Comparison of ENCODE assay signal across 9 cellular contexts in genomic region chr17:82296511-82297279, GRCh38. TPM values are rescaled to one million over a fixed set of nuclear protein-coding genes. Genes with fewer than 3 reads are reported as not detected.
A peak's percentile ranks its signal among the peaks of the same experiment; 100 is the strongest.
DNase-seq lines count a peak whose midpoint lies in the region; FAIRE-seq and TF ChIP-seq lines count a peak whose summit lies in the region.
"Had no signal": no experiment of that assay in that cellular context is flagged by ENCODE, and none has a peak within 500 bp of the region (broad histone marks: within the 10 kb centered on the region; RNA-seq: fewer than 3 reads in every experiment).

No MANE protein-coding gene starts in this region.

- TF ChIP-seq POLR2A in adrenal gland (IDR thresholded peaks at IDR 0.05), result no peak

- H3K4me3 ChIP-seq in HFF-Myc (replicated peaks; ENCODE audit: low read depth, low read length) (peak overlapping the region; percentile 41), adrenal gland (peak overlapping the region in 1 of 4 donors; percentile 44)

- peaks cover 24% of the 10 kb centered on the region for H3K27me3 Mint-ChIP-seq in mesothelial cell of epicardium (ENCODE audit: low read depth)

- no peaks in the 10 kb centered on the region for H3K36me3 ChIP-seq in adrenal gland (replicated peaks in 1 of 2)

- intact Hi-C loops in adrenal gland (cut with DNase I), result loop anchor here in 1 of 2 donors (10.0 kb wide), 1 partner anchor 272 kb away; the partner anchor contains the start of genes CENPX and LRRC45

- H3K36me3 Mint-ChIP-seq in mesothelial cell of epicardium, result no peaks in the 10 kb centered on the region

- no peaks in the 10 kb centered on the region for H3K9me3 Mint-ChIP-seq in mesothelial cell of epicardium

- TF ChIP-seq CTCF in 22Rv1 (IDR thresholded peaks at IDR 0.05) (no peak), HFF-Myc (IDR thresholded peaks at IDR 0.05; ENCODE audit: low read depth, low read length, missing control alignments) (no peak), adrenal gland (IDR thresholded peaks at IDR 0.05) (no peak), mesothelial cell of epicardium (IDR thresholded peaks at IDR 0.05; ENCODE audit: unreplicated experiment) (no peak)

- H3K4me1 Mint-ChIP-seq in mesothelial cell of epicardium, result peaks cover 39% of the 10 kb centered on the region

- DNase-seq in HFF-Myc (ENCODE audit: extremely low read depth, low read depth) (no peak), adrenal gland (no peak), mesothelial cell of epicardium (ENCODE audit: low spot score in 2 of 2, unreplicated experiment in 2 of 2) (no peak), NCI-H1092 treated with DMSO at 0.1 percent for 48 hours (lab: John Stamatoyannopoulos, UW) (no peak), NCI-H1105 treated with DMSO at 0.1 percent for 48 hours (lab: John Stamatoyannopoulos, UW) (no peak), urothelium cell line (ENCODE audit: low spot score) (no peak), T-helper 9 cell (no peak)

- H3K27me3 ChIP-seq in adrenal gland, result no peaks in the 10 kb centered on the region

- H3K4me3 Mint-ChIP-seq in mesothelial cell of epicardium, result no peak overlapping the region

- H3K4me1 ChIP-seq in adrenal gland (replicated peaks in 1 of 2), result peaks cover 0 to 42% of the 10 kb centered on the region in 2 donors

- H3K27ac Mint-ChIP-seq in mesothelial cell of epicardium, result peak overlapping the region; percentile 25

- H3K9me3 ChIP-seq in adrenal gland (replicated peaks in 1 of 3), result no peaks in the 10 kb centered on the region

- no peak for FAIRE-seq in urothelium cell line (lab: Jason Lieb, UNC)

- H3K27ac ChIP-seq in 22Rv1, result peak overlapping the region; percentile 97
- H3K27ac ChIP-seq in adrenal gland, result peak overlapping the region; percentile 58 to 97 (median 79)

- WGBS in adrenal gland, 4 donors, result 50 to 62% (median 53%) methylated on average over 7 of the region's 7 CpGs

RNA-seq across cellular contexts. Expression of gene CD7, which starts 20.7 kb away (rescaled TPM):
- total RNA-seq in adrenal gland, result 1 to 10 TPM in 6 of 8 donors, under 1 TPM in 1, not detected in 1; 0.83 to 4.1 (median 1.8) TPM
- 1 to 10 TPM in 2 of 3 donors, not detected in 1; 1.1 to 4.2 TPM for polyA plus RNA-seq in adrenal gland
- 0.83 to 1.4 TPM (median 1.2 TPM) in 3 replicates for total RNA-seq in mesothelial cell of epicardium
- total RNA-seq: occipital lobe had no signal

RNA-seq across cellular contexts. Expression of gene CSNK1D, which starts 23.2 kb away (rescaled TPM):
- 100 to 1,000 TPM in 4 of 8 donors, 10 to 100 TPM in 4; 49.8 to 185 (median 97.4) TPM for total RNA-seq in adrenal gland
- polyA plus RNA-seq in adrenal gland, result 100 to 1,000 TPM; 126 to 171 (median 153) TPM
- 202 to 212 TPM (median 204 TPM) in 3 replicates for total RNA-seq in mesothelial cell of epicardium

RNA-seq across cellular contexts. Expression of gene SECTM1, which starts 36.9 kb away (rescaled TPM):
- total RNA-seq in adrenal gland (10 to 100 TPM in 5 of 8 donors, 1 to 10 TPM in 3; 3.4 to 24.3 (median 13.0) TPM), mesothelial cell of epicardium (5.8 to 7.0 TPM (median 7.0 TPM) in 3 replicates)
- 1 to 10 TPM; 1.4 to 4.3 (median 3.7) TPM for polyA plus RNA-seq in adrenal gland
